In genomic region chr6:80923816-80924215, GRCh38 we compare ENCODE assay signal across 11 cellular contexts.
"Had no signal": no experiment of that assay in that cellular context is flagged by ENCODE, and none has a peak within 500 bp of the region (broad histone marks: within the 10 kb centered on the region; RNA-seq: fewer than 3 reads in every experiment).

No MANE protein-coding gene starts in this region.

- H3K9ac ChIP-seq: GM23248 had no signal

- DNase-seq: GM23248, GOT3, H7, H9, HCEC 1CT, HFFc6 had no signal

- H3K36me3 ChIP-seq: HAP-1 had no signal

- H3K9me3 Mint-ChIP-seq: HFFc6 had no signal

- H3K4me3 Mint-ChIP-seq: GM23338, H9, HFFc6 had no signal

- H3K4me2 ChIP-seq: GM23338 had no signal

- FAIRE-seq: H1, H54 had no signal

- H3K4me1 ChIP-seq: HAP-1 had no signal

- H3K9me3 ChIP-seq: HAP-1 had no signal

- ATAC-seq: GM23338, HCT116 had no signal

- H3K27ac Mint-ChIP-seq: GM23338, H9, HFFc6 had no signal

- H3K4me1 Mint-ChIP-seq: GM23338, H9 had no signal

- H3K4me3 ChIP-seq: GM23248, GM23338, HAP-1 had no signal

- H3K27ac ChIP-seq: GM23248 had no signal

- H2AFZ ChIP-seq: GM23248, GM23338 had no signal
